8 cellular contexts compared by ENCODE assay signal in the genomic region with DNA sequence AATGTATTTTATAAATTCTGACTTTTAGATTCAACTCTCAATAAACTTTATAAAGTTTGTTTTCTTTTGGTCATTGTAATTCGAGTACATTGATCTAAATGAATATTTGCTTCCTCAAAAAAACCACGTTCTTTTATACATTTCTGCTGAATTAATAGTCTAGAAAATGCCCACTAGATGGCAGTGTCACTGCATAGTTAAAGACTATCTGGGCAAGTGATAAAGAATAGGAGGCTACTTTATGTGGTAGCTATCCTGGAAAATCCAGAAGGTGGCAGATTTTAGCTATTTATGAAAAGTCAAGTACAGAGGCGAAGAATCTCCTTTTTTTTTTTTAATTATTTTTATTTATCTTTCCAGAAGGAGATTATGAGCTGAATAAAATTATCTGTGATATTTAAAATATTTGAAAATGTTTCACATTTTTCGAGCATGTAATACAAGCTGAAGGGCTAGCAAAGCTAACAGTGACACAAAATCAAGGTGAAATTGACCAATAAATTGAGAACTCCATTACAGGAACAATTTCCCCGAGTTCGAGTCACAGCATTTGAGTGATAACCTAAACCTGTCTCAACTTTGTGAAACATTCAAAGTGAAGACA.
A peak's percentile ranks its signal among the peaks of the same experiment; 100 is the strongest.
DNase-seq lines count a peak whose midpoint lies in the region; ATAC-seq and TF ChIP-seq lines count a peak whose summit lies in the region.

No MANE protein-coding gene starts in this region.

- ATAC-seq in GM18868 (IDR thresholded peaks at IDR 0.05; ENCODE audit: unreplicated experiment) (peak; percentile 92), HG03066 (IDR thresholded peaks at IDR 0.05; ENCODE audit: low read depth, unreplicated experiment) (peak; percentile 94), T-helper 17 cell (peak; percentile 47), GM19452 (IDR thresholded peaks at IDR 0.05; ENCODE audit: unreplicated experiment) (no peak)

- no peaks in the 10 kb centered on the region for H3K36me3 Mint-ChIP-seq in T-helper 17 cell (ENCODE audit: low read depth)

- H3K4me1 ChIP-seq in parathyroid adenoma = no peaks in the 10 kb centered on the region

- no peak overlapping the region for H3K27ac ChIP-seq in parathyroid adenoma

- H3K4me3 Mint-ChIP-seq in T-helper 17 cell = no peak overlapping the region

- H3K9me3 ChIP-seq in T-helper 17 cell (ENCODE audit: control insufficient read depth, low read length, poor library complexity, severe bottlenecking) (no peaks in the 10 kb centered on the region), parathyroid adenoma (ENCODE audit: control insufficient read depth, low read length) (no peaks in the 10 kb centered on the region)

- no peak overlapping the region for H3K27ac Mint-ChIP-seq in T-helper 17 cell

- TF ChIP-seq CTCF in foreskin fibroblast (IDR thresholded peaks at IDR 0.05; ENCODE audit: low read depth, low read length) (peak; percentile 72), parathyroid adenoma (IDR thresholded peaks at IDR 0.05) (peak; percentile 68)

- no peak overlapping the region for H3K9ac ChIP-seq in parathyroid adenoma

- H2AFZ ChIP-seq in parathyroid adenoma = no peak overlapping the region

- H3K27me3 Mint-ChIP-seq in T-helper 17 cell = peaks cover 5% of the 10 kb centered on the region

- DNase-seq in CMK (ENCODE audit: low read depth) (peak; percentile 49), NCI-H1930 (lab: John Stamatoyannopoulos, UW) (peak; percentile 52 to 86), T-helper 17 cell (no peak), foreskin fibroblast (peak; percentile 21 to 57)

- no peaks in the 10 kb centered on the region for H3K79me2 ChIP-seq in parathyroid adenoma

- no peaks in the 10 kb centered on the region for H3K27me3 ChIP-seq in parathyroid adenoma (ENCODE audit: control insufficient read depth, insufficient read depth, low read length)

- peaks cover 2% of the 10 kb centered on the region for H3K4me1 Mint-ChIP-seq in T-helper 17 cell

- no peaks in the 10 kb centered on the region for H3K36me3 ChIP-seq in parathyroid adenoma (ENCODE audit: control insufficient read depth, insufficient read depth, low read length)

- H3K4me3 ChIP-seq in foreskin fibroblast (ENCODE audit: low read depth in 1 of 2, low read length in 2 of 2) = no peak overlapping the region
- H3K4me3 ChIP-seq in parathyroid adenoma (ENCODE audit: low read depth, low read length) = no peak overlapping the region

- no peak overlapping the region for H3K4me2 ChIP-seq in parathyroid adenoma (ENCODE audit: low read length)

Comparison
In these comparisons a context has a peak if more than half of its experiments do, and no peak if none do; other contexts are left out.
1. DNase-seq: peak in CMK (single experiment), NCI-H1930 (2 of 2) and foreskin fibroblast (2 of 2); none in T-helper 17 cell (0 of 3).